Comparison of ENCODE assay signal across 21 cellular contexts in the genomic region with DNA sequence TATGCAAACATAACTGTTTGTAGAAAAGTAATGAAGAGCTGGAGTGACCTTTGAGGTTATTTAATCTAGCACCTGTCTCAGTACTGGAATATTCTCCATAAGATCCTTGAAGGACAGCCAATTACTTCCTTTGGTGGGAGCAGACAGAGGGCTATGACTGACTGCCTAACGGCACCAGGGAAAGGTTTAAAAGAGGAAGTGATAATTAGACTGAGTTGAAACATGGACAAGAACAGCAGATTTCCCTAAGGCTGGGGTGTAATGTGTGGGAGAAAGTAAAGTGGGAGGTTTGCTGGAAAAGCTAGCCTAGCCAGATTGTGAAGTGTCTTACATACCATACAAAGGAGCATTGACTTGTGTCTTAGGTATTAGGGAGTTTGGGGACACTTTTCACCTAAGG.
"Had no signal": no experiment of that assay in that cellular context is flagged by ENCODE, and none has a peak within 500 bp of the region (broad histone marks: within the 10 kb centered on the region; RNA-seq: fewer than 3 reads in every experiment).

No MANE protein-coding gene starts in this region.

- DNase-seq: activated CD4-positive, alpha-beta memory T cell treated with anti-CD3 and anti-CD28 coated beads for 36 hours; activated CD4-positive, alpha-beta T cell treated with anti-CD3 and anti-CD28 coated beads for 48 hours; activated naive CD4-positive, alpha-beta T cell treated with anti-CD3 and anti-CD28 coated beads for 36 hours; activated naive CD8-positive, alpha-beta T cell treated with anti-CD3 and anti-CD28 coated beads, Interleukin-2, amount 10 ng/mL, durations not matched to agents 7 days and 5 days; activated T-cell treated with anti-CD3 and anti-CD28 coated beads, Interleukin-2, amount 50 U/mL, for 48 hours; amniotic stem cell; colonic mucosa; dorsolateral prefrontal cortex; effector memory CD8-positive, alpha-beta T cell; esophagus squamous epithelium; head of caudate nucleus; left ventricle myocardium superior; mammary epithelial cell; naive thymus-derived CD8-positive, alpha-beta T cell; stimulated activated CD4-positive, alpha-beta T cell treated with anti-CD3 and anti-CD28 coated beads, Interleukin-2, amount 100 ng/mL, for 48 hours; stimulated activated naive CD4-positive, alpha-beta T cell; T-helper 9 cell; upper lobe of left lung had no signal

- H3K4me1 ChIP-seq: colonic mucosa, esophagus squamous epithelium, gastroesophageal sphincter, upper lobe of left lung had no signal

- H3K4me3 Mint-ChIP-seq: activated CD4-positive, alpha-beta memory T cell treated with anti-CD3 and anti-CD28 coated beads for 36 hours; activated naive CD4-positive, alpha-beta T cell treated with anti-CD3 and anti-CD28 coated beads for 36 hours; activated naive CD8-positive, alpha-beta T cell treated with anti-CD3 and anti-CD28 coated beads, Interleukin-2, amount 10 ng/mL, durations not matched to agents 7 days and 5 days; effector memory CD8-positive, alpha-beta T cell; mesothelial cell of epicardium; naive thymus-derived CD8-positive, alpha-beta T cell had no signal

- H3K9me3 ChIP-seq: colonic mucosa, esophagus squamous epithelium, gastroesophageal sphincter, upper lobe of left lung had no signal

- H3K9me3 Mint-ChIP-seq: activated CD4-positive, alpha-beta memory T cell treated with anti-CD3 and anti-CD28 coated beads for 36 hours; activated naive CD8-positive, alpha-beta T cell treated with anti-CD3 and anti-CD28 coated beads, Interleukin-2, amount 10 ng/mL, durations not matched to agents 7 days and 5 days; mesothelial cell of epicardium had no signal

- H3K36me3 ChIP-seq: colonic mucosa, esophagus squamous epithelium, gastroesophageal sphincter, upper lobe of left lung had no signal

- H3K36me3 Mint-ChIP-seq: activated CD4-positive, alpha-beta memory T cell treated with anti-CD3 and anti-CD28 coated beads for 36 hours; activated naive CD8-positive, alpha-beta T cell treated with anti-CD3 and anti-CD28 coated beads, Interleukin-2, amount 10 ng/mL, durations not matched to agents 7 days and 5 days; mesothelial cell of epicardium; naive thymus-derived CD8-positive, alpha-beta T cell had no signal

- H3K27me3 Mint-ChIP-seq: activated CD4-positive, alpha-beta memory T cell treated with anti-CD3 and anti-CD28 coated beads for 36 hours; activated naive CD8-positive, alpha-beta T cell treated with anti-CD3 and anti-CD28 coated beads, Interleukin-2, amount 10 ng/mL, durations not matched to agents 7 days and 5 days; effector memory CD8-positive, alpha-beta T cell; naive thymus-derived CD8-positive, alpha-beta T cell; progenitor cell of endocrine pancreas had no signal

- H3K27me3 ChIP-seq: colonic mucosa, dorsolateral prefrontal cortex, esophagus squamous epithelium, gastroesophageal sphincter, upper lobe of left lung had no signal

- H3K4me3 ChIP-seq: colonic mucosa, dorsolateral prefrontal cortex, esophagus squamous epithelium, gastroesophageal sphincter, upper lobe of left lung had no signal

- H3K4me1 Mint-ChIP-seq: activated naive CD8-positive, alpha-beta T cell treated with anti-CD3 and anti-CD28 coated beads, Interleukin-2, amount 10 ng/mL, durations not matched to agents 7 days and 5 days; mesothelial cell of epicardium; naive thymus-derived CD8-positive, alpha-beta T cell had no signal

- ATAC-seq: effector memory CD8-positive, alpha-beta T cell; gastroesophageal sphincter; left ventricle myocardium superior; naive thymus-derived CD8-positive, alpha-beta T cell had no signal

- H3K27ac ChIP-seq: colonic mucosa, dorsolateral prefrontal cortex, esophagus squamous epithelium, gastroesophageal sphincter, upper lobe of left lung had no signal

- H3K27ac Mint-ChIP-seq: activated CD4-positive, alpha-beta memory T cell treated with anti-CD3 and anti-CD28 coated beads for 36 hours; activated naive CD4-positive, alpha-beta T cell treated with anti-CD3 and anti-CD28 coated beads for 36 hours; activated naive CD8-positive, alpha-beta T cell treated with anti-CD3 and anti-CD28 coated beads, Interleukin-2, amount 10 ng/mL, durations not matched to agents 7 days and 5 days; effector memory CD8-positive, alpha-beta T cell; mesothelial cell of epicardium; naive thymus-derived CD8-positive, alpha-beta T cell; progenitor cell of endocrine pancreas had no signal
